1 cellular context compared by ENCODE assay signal in the genomic region with DNA sequence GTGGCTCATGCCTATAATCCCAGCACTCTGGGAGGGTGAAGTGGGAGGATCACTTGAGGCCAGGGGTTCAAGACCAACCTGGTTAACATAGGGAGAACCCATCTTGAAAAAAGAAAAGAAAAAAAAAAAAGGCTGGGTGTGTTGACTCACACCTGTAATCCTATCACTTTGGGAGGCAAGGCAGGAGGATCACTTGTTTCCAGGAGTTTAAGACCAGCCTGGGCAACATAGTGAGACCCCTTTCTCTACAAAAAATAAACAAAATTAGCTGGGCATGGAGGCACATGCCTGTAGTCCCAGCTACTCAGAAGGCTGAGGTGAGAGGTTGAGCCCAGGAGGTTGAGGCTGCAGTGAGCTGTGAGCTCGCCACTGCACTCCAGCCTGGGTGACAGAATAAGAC.
TF ChIP-seq lines count a peak whose summit lies in the region.

No MANE protein-coding gene starts in this region.

TF ChIP-seq in HepG2, 621 proteins besides CTCF, POLR2A, EP300 and RAD21:
- TF ChIP-seq RFX5 (IDR thresholded peaks at IDR 0.05; ENCODE audit: low read depth, low read length) (peak; percentile 35; the same call in 1 of the 2 replicates), BRCA1 (CRISPR knock-in tag; IDR thresholded peaks at IDR 0.05) (no peak)
- TF ChIP-seq, protein P1, sequence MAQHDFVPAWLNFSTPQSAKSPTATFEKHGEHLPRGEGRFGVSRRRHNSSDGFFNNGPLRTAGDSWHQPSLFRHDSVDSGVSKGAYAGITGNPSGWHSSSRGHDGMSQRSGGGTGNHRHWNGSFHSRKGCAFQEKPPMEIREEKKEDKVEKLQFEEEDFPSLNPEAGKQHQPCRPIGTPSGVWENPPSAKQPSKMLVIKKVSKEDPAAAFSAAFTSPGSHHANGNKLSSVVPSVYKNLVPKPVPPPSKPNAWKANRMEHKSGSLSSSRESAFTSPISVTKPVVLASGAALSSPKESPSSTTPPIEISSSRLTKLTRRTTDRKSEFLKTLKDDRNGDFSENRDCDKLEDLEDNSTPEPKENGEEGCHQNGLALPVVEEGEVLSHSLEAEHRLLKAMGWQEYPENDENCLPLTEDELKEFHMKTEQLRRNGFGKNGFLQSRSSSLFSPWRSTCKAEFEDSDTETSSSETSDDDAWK (CRISPR knock-in tag; IDR thresholded peaks at IDR 0.05): no peak
- TF ChIP-seq, protein P2, sequence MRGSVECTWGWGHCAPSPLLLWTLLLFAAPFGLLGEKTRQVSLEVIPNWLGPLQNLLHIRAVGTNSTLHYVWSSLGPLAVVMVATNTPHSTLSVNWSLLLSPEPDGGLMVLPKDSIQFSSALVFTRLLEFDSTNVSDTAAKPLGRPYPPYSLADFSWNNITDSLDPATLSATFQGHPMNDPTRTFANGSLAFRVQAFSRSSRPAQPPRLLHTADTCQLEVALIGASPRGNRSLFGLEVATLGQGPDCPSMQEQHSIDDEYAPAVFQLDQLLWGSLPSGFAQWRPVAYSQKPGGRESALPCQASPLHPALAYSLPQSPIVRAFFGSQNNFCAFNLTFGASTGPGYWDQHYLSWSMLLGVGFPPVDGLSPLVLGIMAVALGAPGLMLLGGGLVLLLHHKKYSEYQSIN (CRISPR knock-in tag; IDR thresholded peaks at IDR 0.05; ENCODE audit: borderline replicate concordance): no peak
TF ChIP-seq in HepG2: peak in this region for 1.
